Comparison of ENCODE assay signal across 12 cellular contexts in genomic region chr5:1782385-1783213, GRCh38. TPM values are rescaled to one million over a fixed set of nuclear protein-coding genes. Genes with fewer than 3 reads are reported as not detected.
A peak's percentile ranks its signal among the peaks of the same experiment; 100 is the strongest.
DNase-seq lines count a peak whose midpoint lies in the region; ATAC-seq and TF ChIP-seq lines count a peak whose summit lies in the region.
"Had no signal": no experiment of that assay in that cellular context is flagged by ENCODE, and none has a peak within 500 bp of the region (broad histone marks: within the 10 kb centered on the region; RNA-seq: fewer than 3 reads in every experiment).

No MANE protein-coding gene starts in this region.

- ATAC-seq in GM21723 (IDR thresholded peaks at IDR 0.05; ENCODE audit: unreplicated experiment) = peak; percentile 15
- ATAC-seq: A549 had no signal

- no peak overlapping the region for H3K4me3 Mint-ChIP-seq in activated T-cell treated with anti-CD3 and anti-CD28 coated beads, Interleukin-2, amount 50 U/mL, for 24 hours
- H3K4me3 Mint-ChIP-seq: neural crest cell had no signal

- H4K20me1 ChIP-seq in Karpas-422 (ENCODE audit: insufficient read depth, low read depth, low read length) = no peaks in the 10 kb centered on the region

- H3K27ac ChIP-seq in Karpas-422 (ENCODE audit: low read length) (peak overlapping the region; percentile 82), spleen (no peak overlapping the region)
- H3K27ac ChIP-seq: A549, WERI-Rb-1 had no signal

- TF ChIP-seq CTCF in spleen (IDR thresholded peaks at IDR 0.05 in 8 of 11, conservative IDR thresholded peaks at IDR 0.05 in 3 of 11) (no peak), GM10266 (IDR thresholded peaks at IDR 0.05; ENCODE audit: control insufficient read depth, insufficient read depth, low read depth, missing control alignments) (no peak)

- H3K79me2 ChIP-seq in Karpas-422 (ENCODE audit: low read length) = no peaks in the 10 kb centered on the region

- WGBS in spleen, 5 donors = 65 to 75% (median 67%) methylated on average over 14 of the region's 14 CpGs

- no peak for DNase-seq in activated T-cell treated with anti-CD3 and anti-CD28 coated beads, Interleukin-2, amount 50 U/mL, for 24 hours
- DNase-seq in activated T-cell treated with anti-CD3 and anti-CD28 coated beads, Interleukin-2, amount 50 U/mL, for 1 hour = no peak
- peak; percentile 94 for DNase-seq in Karpas-422
- DNase-seq in spleen = peak; percentile 64
- DNase-seq in GM10266 (ENCODE audit: extremely low spot score) = no peak
- no peak for DNase-seq in D341Med (ENCODE audit: low spot score)
- no peak for DNase-seq in activated CD4-positive, alpha-beta T cell treated with anti-CD3 and anti-CD28 coated beads for 48 hours
- DNase-seq: activated gamma-delta T cell, WERI-Rb-1 had no signal

- H3K9ac ChIP-seq in Karpas-422 (ENCODE audit: low read length) = peak overlapping the region; percentile 66

- peaks cover 31% of the 10 kb centered on the region for H3K4me1 Mint-ChIP-seq in activated T-cell treated with anti-CD3 and anti-CD28 coated beads, Interleukin-2, amount 50 U/mL, for 24 hours (ENCODE audit: low read depth)

- H3K4me1 ChIP-seq in Karpas-422 (ENCODE audit: low read length) (peaks cover 41% of the 10 kb centered on the region), spleen (peaks cover 0 to 32% (median 2%) of the 10 kb centered on the region in 6 donors)
- H3K4me1 ChIP-seq: A549 had no signal

- no peaks in the 10 kb centered on the region for H3K9me3 Mint-ChIP-seq in activated T-cell treated with anti-CD3 and anti-CD28 coated beads, Interleukin-2, amount 50 U/mL, for 24 hours
- H3K9me3 Mint-ChIP-seq: neural crest cell had no signal

- H3K36me3 ChIP-seq in Karpas-422 (ENCODE audit: insufficient read depth, low read length) (no peaks in the 10 kb centered on the region), spleen (no peaks in the 10 kb centered on the region)
- H3K36me3 ChIP-seq: WERI-Rb-1 had no signal

- intact Hi-C loops in spleen (cut with DNase I; ENCODE audit: low total_unique reads) = no loop called here

- no peak for TF ChIP-seq POLR2A in spleen (IDR thresholded peaks at IDR 0.05)

- H3K27me3 ChIP-seq in Karpas-422 (ENCODE audit: low read length) (no peaks in the 10 kb centered on the region), spleen (replicated peaks in 1 of 7) (peaks cover 0 to 42% (median 0%) of the 10 kb centered on the region in 7 donors)

- H3K4me2 ChIP-seq in Karpas-422 (ENCODE audit: low read depth, low read length, poor library complexity, severe bottlenecking) = peak overlapping the region; percentile 68
- H3K4me2 ChIP-seq: A549 had no signal

- peak overlapping the region; percentile 47 for H3K27ac Mint-ChIP-seq in activated T-cell treated with anti-CD3 and anti-CD28 coated beads, Interleukin-2, amount 50 U/mL, for 24 hours

- H3K27me3 Mint-ChIP-seq in activated T-cell treated with anti-CD3 and anti-CD28 coated beads, Interleukin-2, amount 50 U/mL, for 24 hours = no peaks in the 10 kb centered on the region

- H2AFZ ChIP-seq in Karpas-422 (ENCODE audit: low read length) = no peak overlapping the region; the same call in 1 of the 2 replicates

- no peaks in the 10 kb centered on the region for H3K9me2 ChIP-seq in Karpas-422 (replicated peaks; ENCODE audit: insufficient read depth, low read length)

- no peaks in the 10 kb centered on the region for H3K36me3 Mint-ChIP-seq in activated T-cell treated with anti-CD3 and anti-CD28 coated beads, Interleukin-2, amount 50 U/mL, for 24 hours (ENCODE audit: low read depth)

- H3K9me3 ChIP-seq in Karpas-422 (ENCODE audit: low read length) (no peaks in the 10 kb centered on the region), spleen (no peaks in the 10 kb centered on the region)
- H3K9me3 ChIP-seq: A549 had no signal

- H3K4me3 ChIP-seq in Karpas-422 (ENCODE audit: low read length) (peak overlapping the region; percentile 56), spleen (no peak overlapping the region)
- H3K4me3 ChIP-seq: A549 had no signal

RNA-seq across cellular contexts. Expression of gene MRPL36, which starts 17.0 kb away (rescaled TPM):
- 63.7 and 67.1 TPM in 2 replicates for total RNA-seq in Karpas-422 (2014; rRNA removed; shearing (Covaris generic); ENCODE audit: low replicate concordance)
- total RNA-seq in spleen = 10 to 100 TPM; 20.3 to 45.0 (median 22.0) TPM
- polyA plus RNA-seq in spleen = 10 to 100 TPM; 59.3 to 77.3 (median 66.2) TPM

RNA-seq across cellular contexts. Expression of gene NDUFS6, which starts 18.6 kb away (rescaled TPM):
- 41.4 and 76.8 TPM in 2 replicates for total RNA-seq in Karpas-422 (2014; rRNA removed; shearing (Covaris generic); ENCODE audit: low replicate concordance)
- total RNA-seq in spleen = 10 to 100 TPM; 18.2 to 38.4 (median 25.1) TPM
- 10 to 100 TPM; 36.7 to 74.2 (median 49.3) TPM for polyA plus RNA-seq in spleen

Comparison
In these comparisons a context has a peak if more than half of its experiments do, and no peak if none do; other contexts are left out.
1. DNase-seq: peak in Karpas-422 (single experiment) and spleen (single experiment); none in activated T-cell treated with anti-CD3 and anti-CD28 coated beads, Interleukin-2, amount 50 U/mL, for 24 hours (single experiment), activated T-cell treated with anti-CD3 and anti-CD28 coated beads, Interleukin-2, amount 50 U/mL, for 1 hour (single experiment), GM10266 (single experiment), D341Med (single experiment) and activated CD4-positive, alpha-beta T cell treated with anti-CD3 and anti-CD28 coated beads for 48 hours (single experiment).